Comparison of ENCODE assay signal across 27 cellular contexts in the genomic region with DNA sequence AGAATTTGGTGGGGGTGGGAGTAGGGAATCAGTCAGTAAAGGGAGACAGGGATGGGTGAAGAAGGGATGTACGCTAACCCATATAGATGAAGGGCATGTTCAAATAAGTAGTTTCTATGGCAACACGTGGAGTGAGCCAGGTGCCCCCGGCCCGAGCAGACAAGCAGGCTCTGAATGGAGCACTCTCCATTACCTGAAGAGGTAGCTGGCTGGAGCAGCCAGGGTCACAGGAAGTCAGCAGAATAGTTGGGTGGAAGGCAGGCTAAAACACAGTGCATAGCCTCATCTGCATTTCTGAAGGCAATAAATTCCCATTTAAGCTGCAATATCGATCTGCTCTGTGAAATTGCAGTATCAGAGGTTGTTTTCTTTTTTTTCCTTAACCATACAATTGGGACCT.
DNase-seq lines count a peak whose midpoint lies in the region; ATAC-seq and TF ChIP-seq lines count a peak whose summit lies in the region.
"Had no signal": no experiment of that assay in that cellular context is flagged by ENCODE, and none has a peak within 500 bp of the region (broad histone marks: within the 10 kb centered on the region; RNA-seq: fewer than 3 reads in every experiment).

No MANE protein-coding gene starts in this region.

- in situ Hi-C loops in IMR-90 (cut with MboI; ENCODE audit: low sequenced_read_pairs), result no loop called here

- H3K4me3 ChIP-seq in IMR-90 (ENCODE audit: insufficient read depth, low read depth, low read length), result no peak overlapping the region
- H3K4me3 ChIP-seq: left lung, prostate gland, sigmoid colon, thoracic aorta had no signal

- H2AFZ ChIP-seq in IMR-90 (replicated peaks; ENCODE audit: low read length, poor library complexity), result no peak overlapping the region

- H4K20me1 ChIP-seq in IMR-90 (ENCODE audit: insufficient read depth, low read length), result no peaks in the 10 kb centered on the region

- intact Hi-C loops in IMR-90 (cut with micrococcal nuclease), result no loop called here

- no TSS peak for BruUV-seq in IMR-90 (replicated peaks; lab: Mats Ljungman, UMichigan)

- H4K5ac ChIP-seq in IMR-90 (ENCODE audit: low read depth, low read length), result no peak overlapping the region

- no peaks in the 10 kb centered on the region for H3K4me1 ChIP-seq in IMR-90 (ENCODE audit: control insufficient read depth, insufficient read depth, low read length)
- H3K4me1 ChIP-seq: left lung, prostate gland had no signal

- H4K91ac ChIP-seq in IMR-90 (ENCODE audit: insufficient read depth, low read depth, low read length), result no peak overlapping the region

- ATAC-seq in IMR-90 (ENCODE audit: low read depth) (no peak), GM18867 (IDR thresholded peaks at IDR 0.05; ENCODE audit: unreplicated experiment) (no peak)
- ATAC-seq: left lung; stimulated activated naive CD8-positive, alpha-beta T cell treated with anti-CD3 and anti-CD28 coated beads, Interleukin-15, amount 100 ng/mL, for 72 hours had no signal

- no peak for TF ChIP-seq RAD21 in IMR-90 (IDR thresholded peaks at IDR 0.05; ENCODE audit: low read length)

- no peak overlapping the region for H3K18ac ChIP-seq in IMR-90 (ENCODE audit: low read depth, low read length)

- no peak overlapping the region for H2BK20ac ChIP-seq in IMR-90 (ENCODE audit: low read depth, low read length)

- H2BK5ac ChIP-seq in IMR-90 (ENCODE audit: low read depth, low read length, poor library complexity, severe bottlenecking), result no peak overlapping the region

- CTCF ChIA-PET in IMR-90 (lab: Yijun Ruan, JAX), result interaction anchor here (2.1 kb wide), 1 partner anchor 10 kb away, joined by 7 read pairs; no protein-coding TSS in a partner anchor

- POLR2A ChIA-PET in IMR-90 (lab: Charles Lee; ENCODE audit: unreplicated experiment), result interaction anchor here (0.6 kb wide), 1 partner anchor 9 kb away, joined by 6 read pairs; no protein-coding TSS in a partner anchor

- no peak overlapping the region for H2AK9ac ChIP-seq in IMR-90 (replicated peaks; ENCODE audit: low read depth, low read length, poor library complexity)

- no peak overlapping the region for H3K27ac ChIP-seq in IMR-90 (ENCODE audit: insufficient read depth, low read length)
- H3K27ac ChIP-seq: 22Rv1, left lung, prostate gland, sigmoid colon, thoracic aorta, VCaP had no signal

- H2BK15ac ChIP-seq in IMR-90 (ENCODE audit: low read depth, low read length), result no peak overlapping the region

- no peaks in the 10 kb centered on the region for H3K27me3 ChIP-seq in IMR-90 (ENCODE audit: control insufficient read depth, insufficient read depth, low read length)
- H3K27me3 ChIP-seq: sigmoid colon had no signal

- dilution Hi-C loops in IMR-90 (cut with HindIII; ENCODE audit: low sequenced_read_pairs, unreplicated experiment), result no loop called here

- TF ChIP-seq POLR2A in IMR-90 (IDR thresholded peaks at IDR 0.05; ENCODE audit: low read depth, low read length), result no peak

- H4K8ac ChIP-seq in IMR-90 (ENCODE audit: low read depth in 2 of 2, low read length in 2 of 2), result no peak overlapping the region

- 87% methylated on average over 3 of the region's 5 CpGs; no CpG with 5 or more reads in 1 of the 2 experiments for WGBS in IMR-90 (ENCODE audit: extremely low coverage in 2 of 2, insufficient read length in 1 of 2), 2 experiments

- no peak for TF ChIP-seq CTCF in IMR-90 (conservative IDR thresholded peaks at IDR 0.05; ENCODE audit: low read depth, low read length)

- no peaks in the 10 kb centered on the region for H3K9me1 ChIP-seq in IMR-90 (ENCODE audit: insufficient read depth, low read length)

- DNase-seq in NCI-H1417 (lab: John Stamatoyannopoulos, UW), result peak in 2 of 3 experiments; percentile 24 to 51
- DNase-seq in NCI-H1417 treated with DMSO at 0.1 percent for 48 hours (lab: John Stamatoyannopoulos, UW), result no peak
- no peak for DNase-seq in IMR-90
- DNase-seq in NCI-H748 (lab: John Stamatoyannopoulos, UW; ENCODE audit: unreplicated experiment), result peak; percentile 89
- DNase-seq in left kidney (ENCODE audit: low read depth, low spot score), result peak; percentile 45
- DNase-seq in GM19240 (ENCODE audit: insufficient read length, low spot score), result no peak
- no peak for DNase-seq in activated effector memory CD4-positive, alpha-beta T cell treated with anti-CD3 and anti-CD28 coated beads, Interleukin-2, amount 50 U/mL, for 16 hours
- DNase-seq: activated CD4-positive, alpha-beta T cell treated with anti-CD3 and anti-CD28 coated beads for 48 hours; activated effector memory CD4-positive, alpha-beta T cell treated with Interleukin-2 at 50 U/mL for 16 hours; activated T-cell treated with anti-CD3 and anti-CD28 coated beads, Interleukin-2, amount 50 U/mL, for 1 hour; anterior cingulate cortex; hypothalamus; immature natural killer cell; KBM-7; left lung; mesenchymal stem cell; NCI-H1694; NCI-H82; sigmoid colon; stimulated activated CD4-positive, alpha-beta T cell treated with anti-CD3 and anti-CD28 coated beads, Interleukin-12 subunit alpha, Interleukin-12 subunit beta, amount 100 ng/mL, for 4 hours; stimulated activated CD4-positive, alpha-beta T cell treated with anti-CD3 and anti-CD28 coated beads, Interleukin-2, amount 100 ng/mL, for 48 hours; stimulated activated naive CD8-positive, alpha-beta T cell treated with anti-CD3 and anti-CD28 coated beads, Interleukin-15, amount 100 ng/mL, for 72 hours had no signal

- H3K23ac ChIP-seq in IMR-90 (ENCODE audit: low read depth, low read length), result no peak overlapping the region

- H3K36me3 ChIP-seq in IMR-90 (ENCODE audit: control insufficient read depth, insufficient read depth, low read length), result no peaks in the 10 kb centered on the region
- H3K36me3 ChIP-seq: left lung, prostate gland, sigmoid colon, thoracic aorta had no signal

- H2BK120ac ChIP-seq in IMR-90 (ENCODE audit: low read depth, low read length), result no peak overlapping the region

- no peaks in the 10 kb centered on the region for H3K9me3 ChIP-seq in IMR-90 (ENCODE audit: control insufficient read depth, insufficient read depth, low read length)
- H3K9me3 ChIP-seq: left lung, prostate gland, sigmoid colon, thoracic aorta had no signal

- no peak overlapping the region for H3K56ac ChIP-seq in IMR-90 (ENCODE audit: extremely low read depth, insufficient read depth, low read length)

- H3K4ac ChIP-seq in IMR-90 (ENCODE audit: low read depth, low read length), result no peak overlapping the region

- H3K9ac ChIP-seq in IMR-90 (ENCODE audit: low read depth, low read length), result no peak overlapping the region

- H3K79me1 ChIP-seq in IMR-90 (ENCODE audit: low read depth in 1 of 2, low read length in 2 of 2), result no peaks in the 10 kb centered on the region

- 0 out of 2 replicates have a peak overlapping the region, but pooled peaks have one; percentile 7 for H2AK5ac ChIP-seq in IMR-90 (ENCODE audit: low read depth, low read length)

- no peak overlapping the region for H3K14ac ChIP-seq in IMR-90 (replicated peaks; ENCODE audit: low read depth, low read length)

- H3K4me2 ChIP-seq in IMR-90 (ENCODE audit: low read depth, low read length), result no peak overlapping the region

TF ChIP-seq in IMR-90, 13 proteins besides CTCF, POLR2A, EP300 and RAD21:
- TF ChIP-seq MXI1 (IDR thresholded peaks at IDR 0.05; ENCODE audit: borderline replicate concordance, low read depth, low read length) (no peak), RFX5 (IDR thresholded peaks at IDR 0.05; ENCODE audit: low read depth, low read length) (no peak), USF2 (IDR thresholded peaks at IDR 0.05; ENCODE audit: low read depth, low read length) (no peak), NFE2L2 (IDR thresholded peaks at IDR 0.05; ENCODE audit: low read depth, low read length) (no peak), MAFK (IDR thresholded peaks at IDR 0.05; ENCODE audit: low read depth, low read length) (no peak), FOS (IDR thresholded peaks at IDR 0.05; ENCODE audit: low read depth, low read length) (no peak), RCOR1 (IDR thresholded peaks at IDR 0.05; ENCODE audit: insufficient replicate concordance, low read length) (no peak), CHD1 (IDR thresholded peaks at IDR 0.05; ENCODE audit: low read depth, low read length) (no peak), MAZ (IDR thresholded peaks at IDR 0.05; ENCODE audit: borderline replicate concordance, low read depth, low read length) (no peak)

Comparison
In these comparisons a context has a peak if more than half of its experiments do, and no peak if none do; other contexts are left out.
1. DNase-seq: peak in NCI-H1417 (2 of 3), NCI-H748 (single experiment) and left kidney (single experiment); none in NCI-H1417 treated with DMSO at 0.1 percent for 48 hours (single experiment), IMR-90 (single experiment), GM19240 (single experiment) and activated effector memory CD4-positive, alpha-beta T cell treated with anti-CD3 and anti-CD28 coated beads, Interleukin-2, amount 50 U/mL, for 16 hours (single experiment).